18 cellular contexts compared by ENCODE assay signal in the genomic region with DNA sequence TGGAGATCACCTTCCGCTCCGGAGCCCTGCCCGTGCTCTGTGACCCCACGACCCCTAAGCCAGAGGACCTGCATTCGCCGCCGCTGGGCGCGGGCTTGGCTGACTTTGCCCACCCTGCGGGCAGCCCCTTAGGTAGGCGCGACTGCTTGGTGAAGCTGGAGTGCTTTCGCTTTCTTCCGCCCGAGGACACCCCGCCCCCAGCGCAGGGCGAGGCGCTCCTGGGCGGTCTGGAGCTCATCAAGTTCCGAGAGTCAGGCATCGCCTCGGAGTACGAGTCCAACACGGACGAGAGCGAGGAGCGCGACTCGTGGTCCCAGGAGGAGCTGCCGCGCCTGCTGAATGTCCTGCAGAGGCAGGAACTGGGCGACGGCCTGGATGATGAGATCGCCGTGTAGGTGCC. TPM values are rescaled to one million over a fixed set of nuclear protein-coding genes. Genes with fewer than 3 reads are reported as not detected.
DNase-seq lines count a peak whose midpoint lies in the region; ATAC-seq and TF ChIP-seq lines count a peak whose summit lies in the region.
"Had no signal": no experiment of that assay in that cellular context is flagged by ENCODE, and none has a peak within 500 bp of the region (broad histone marks: within the 10 kb centered on the region; RNA-seq: fewer than 3 reads in every experiment).

No MANE protein-coding gene starts in this region.

- POLR2A ChIA-PET in BJ (lab: Charles Lee) = no interaction called here

- CTCF ChIA-PET in BJ (lab: Yijun Ruan, JAX) = interaction anchor here (0.8 to 3.5 kb wide), 5 partner anchors 10 to 302 kb away, joined by 3 to 35 read pairs (median 5); no protein-coding TSS in a partner anchor

- H3K27me3 ChIP-seq in BJ (ENCODE audit: control insufficient read depth, insufficient read depth, low read length) (0 out of 2 replicates have a peak, but pooled peaks cover 1% of the 10 kb centered on the region), RWPE2 (ENCODE audit: insufficient read depth, poor library complexity, severe bottlenecking) (no peaks in the 10 kb centered on the region), foreskin keratinocyte (no peaks in the 10 kb centered on the region)
- H3K27me3 ChIP-seq: BE2C, left lung, transverse colon had no signal

- peak overlapping the region; percentile 60 for H3K4me3 ChIP-seq in BJ (ENCODE audit: low read depth, low read length)
- H3K4me3 ChIP-seq in RWPE2 (ENCODE audit: severe bottlenecking) = peak overlapping the region; percentile 34

- intact Hi-C loops in sciatic nerve (cut with DNase I) = no loop called here

- H3K27ac ChIP-seq in RWPE2 (ENCODE audit: poor library complexity, severe bottlenecking) = peak overlapping the region; percentile 36
- H3K27ac ChIP-seq in foreskin keratinocyte = no peak overlapping the region
- H3K27ac ChIP-seq: left lung had no signal

- no peak for TF ChIP-seq CTCF in BJ (IDR thresholded peaks at IDR 0.05; ENCODE audit: insufficient read depth, low read depth, low read length)
- no peak for TF ChIP-seq CTCF in RWPE2 (IDR thresholded peaks at IDR 0.05; ENCODE audit: poor library complexity, severe bottlenecking)
- TF ChIP-seq CTCF in foreskin keratinocyte (conservative IDR thresholded peaks at IDR 0.05) = no peak

- H3K4me1 ChIP-seq in RWPE2 (ENCODE audit: insufficient read depth, poor library complexity, severe bottlenecking) = peaks cover 6% of the 10 kb centered on the region
- peaks cover 5% of the 10 kb centered on the region for H3K4me1 ChIP-seq in foreskin keratinocyte
- H3K4me1 ChIP-seq: BE2C, left lung had no signal

- H3K9me3 ChIP-seq in RWPE2 (ENCODE audit: severe bottlenecking) = no peaks in the 10 kb centered on the region
- H3K9me3 ChIP-seq: BE2C, left lung, transverse colon had no signal

- no peak for DNase-seq in BJ (ENCODE audit: low read depth)
- DNase-seq in RWPE2 (ENCODE audit: low spot score) = no peak
- no peak for DNase-seq in foreskin keratinocyte
- DNase-seq in sciatic nerve (ENCODE audit: low spot score) = no peak
- no peak for DNase-seq in NCI-H345 treated with DMSO at 0.1 percent for 48 hours (lab: John Stamatoyannopoulos, UW; ENCODE audit: unreplicated experiment)
- DNase-seq in activated CD4-positive, alpha-beta T cell treated with anti-CD3 and anti-CD28 coated beads for 1 hour = no peak
- DNase-seq in middle frontal gyrus (ENCODE audit: extremely low spot score, low spot score) = no peak
- DNase-seq in NCI-H1417 treated with DMSO at 0.1 percent for 48 hours (lab: John Stamatoyannopoulos, UW) = no peak
- DNase-seq: BE2C; effector memory CD4-positive, alpha-beta T cell; glutamatergic neuron; left lung; NCI-H1436; NCI-H524; transverse colon had no signal

- H3K36me3 ChIP-seq in BJ (ENCODE audit: control insufficient read depth, insufficient read depth, low read length) (no peaks in the 10 kb centered on the region), RWPE2 (ENCODE audit: low read depth) (no peaks in the 10 kb centered on the region)
- H3K36me3 ChIP-seq: BE2C, transverse colon had no signal

- ATAC-seq in RWPE2 (ENCODE audit: low read depth) (peak; percentile 67), foreskin keratinocyte (peak; percentile 24), sciatic nerve (peak; percentile 77)
- ATAC-seq: Panc1 had no signal

RNA-seq across cellular contexts. Expression of a gene that starts 9.6 kb away (rescaled TPM):
- polyA plus RNA-seq in BJ (2011; rRNA removed) (not detected in 2 replicates), foreskin keratinocyte (not detected in 2 replicates)
- polyA minus RNA-seq in BJ (2011; rRNA and poly(A)+ RNA removed) = not detected in 2 replicates
- total RNA-seq in foreskin keratinocyte (not detected in 2 replicates), sciatic nerve (not detected)
- total RNA-seq: activated T-helper 2 cell treated with anti-CD3 and anti-CD28 coated beads, Interferon-gamma antibody, Interleukin-2, Interleukin-4, amounts not matched to agents 10 μg/mL and 5 μg/mL and 100 μg/mL, durations not matched to agents 14 hours and 24 hours and 36 hours; left lung; neural crest cell; transverse colon had no signal

RNA-seq across cellular contexts. Expression of a gene that starts 14.5 kb away (rescaled TPM):
- polyA plus RNA-seq in BJ (2011; rRNA removed) (1.0 and 1.3 TPM in 2 replicates), foreskin keratinocyte (0.42 and 0.49 TPM in 2 replicates)
- 1.1 and 1.3 TPM in 2 replicates for polyA minus RNA-seq in BJ (2011; rRNA and poly(A)+ RNA removed)
- total RNA-seq in foreskin keratinocyte (0.71 TPM in 2 replicates), sciatic nerve (13.0 TPM)

RNA-seq across cellular contexts. Expression of a gene that starts 44.9 kb away (rescaled TPM):
- polyA plus RNA-seq in BJ (2011; rRNA removed) (0.05 TPM in 1 of 2 replicates, not detected in the other), foreskin keratinocyte (not detected in 2 replicates)
- not detected in 2 replicates for polyA minus RNA-seq in BJ (2011; rRNA and poly(A)+ RNA removed)
- total RNA-seq in foreskin keratinocyte (not detected in 2 replicates), sciatic nerve (0.53 TPM)
- total RNA-seq: neural crest cell had no signal

Comparison
In these comparisons a context has a peak if more than half of its experiments do, and no peak if none do; other contexts are left out.
1. ATAC-seq: peak in every context shown above with its lines; median percentile 77 in sciatic nerve; 67 in RWPE2; 24 in foreskin keratinocyte.